8 cellular contexts compared by ENCODE assay signal in the genomic region with DNA sequence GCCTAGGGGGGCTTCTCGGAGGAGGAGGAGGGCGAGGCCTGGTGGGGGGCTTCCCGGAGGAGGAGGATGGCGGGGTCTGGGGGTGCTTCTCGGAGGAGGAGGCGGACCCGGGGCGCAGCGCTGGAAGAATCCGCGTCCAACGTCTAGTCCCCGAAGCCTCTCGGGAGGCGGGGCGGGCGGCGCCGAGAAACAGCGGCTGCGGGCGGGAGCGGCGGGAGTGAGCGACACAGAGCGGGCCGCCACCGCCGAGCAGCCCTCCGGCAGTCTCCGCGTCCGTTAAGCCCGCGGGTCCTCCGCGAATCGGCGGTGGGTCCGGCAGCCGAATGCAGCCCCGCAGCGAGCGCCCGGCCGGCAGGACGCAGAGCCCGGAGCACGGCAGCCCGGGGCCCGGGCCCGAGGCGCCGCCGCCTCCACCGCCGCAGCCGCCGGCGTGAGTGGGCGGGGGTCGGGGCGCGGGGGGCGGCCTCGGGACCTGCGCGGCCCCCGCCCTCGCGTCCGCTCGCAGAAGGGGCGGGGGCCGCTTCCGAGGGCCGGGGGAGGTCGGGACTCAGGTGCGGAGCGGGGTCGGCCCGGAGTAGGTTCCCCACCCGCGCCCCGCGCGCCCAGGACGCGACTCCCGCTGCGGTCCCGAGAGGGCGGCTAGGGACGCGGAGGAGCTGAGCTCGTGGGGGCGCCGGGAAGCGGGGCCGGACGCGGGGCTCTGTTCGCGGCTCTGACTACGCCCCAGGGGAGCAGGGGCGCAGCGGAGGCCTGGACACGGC. TPM values are rescaled to one million over a fixed set of nuclear protein-coding genes. Genes with fewer than 3 reads are reported as not detected.
DNase-seq lines count a peak whose midpoint lies in the region; ATAC-seq and TF ChIP-seq lines count a peak whose summit lies in the region.

A gene (plus strand): TSS at position 214 of the 761 bp plus-strand sequence. CDS start 110 bp downstream, at position 324.

- no peaks in the 10 kb centered on the region for H3K36me3 ChIP-seq in Karpas-422 (ENCODE audit: insufficient read depth, low read length)

- ATAC-seq in HG02588 (IDR thresholded peaks at IDR 0.05; ENCODE audit: unreplicated experiment), result no peak

- TF ChIP-seq CTCF in retinal pigment epithelial cell (conservative IDR thresholded peaks at IDR 0.05; ENCODE audit: low read depth, low read length), result no peak

- H3K9me3 ChIP-seq in Karpas-422 (ENCODE audit: low read length), result no peaks in the 10 kb centered on the region

- DNase-seq in AG08396 (ENCODE audit: low spot score) (peak; percentile 91), Karpas-422 (peak; percentile 91), T-helper 9 cell (peak; percentile 75), anterior cingulate cortex (lab: John Stamatoyannopoulos, UW) (peak in 49 of 58 donors; percentile 9 to 76 (median 41)), hepatic stellate cell (ENCODE audit: low spot score) (peak; percentile 88), retinal pigment epithelial cell (ENCODE audit: low read depth) (no peak)

- no peak within 1 kb of the TSS for H3K27ac ChIP-seq in Karpas-422 (ENCODE audit: low read length)

- no peaks in the 10 kb centered on the region for H3K27me3 ChIP-seq in Karpas-422 (ENCODE audit: low read length)

- peak within 1 kb of the TSS; percentile 67 for H3K4me2 ChIP-seq in Karpas-422 (ENCODE audit: low read depth, low read length, poor library complexity, severe bottlenecking)

- H4K20me1 ChIP-seq in Karpas-422 (ENCODE audit: insufficient read depth, low read depth, low read length), result peaks cover 20% of the 10 kb centered on the region

- H3K4me1 ChIP-seq in Karpas-422 (ENCODE audit: low read length), result peaks cover 14% of the 10 kb centered on the region

- no peaks in the 10 kb centered on the region for H3K9me2 ChIP-seq in Karpas-422 (replicated peaks; ENCODE audit: insufficient read depth, low read length)

- H3K9ac ChIP-seq in Karpas-422 (ENCODE audit: low read length), result peak within 1 kb of the TSS; percentile 75

- peak within 1 kb of the TSS; percentile 72 for H3K4me3 ChIP-seq in Karpas-422 (ENCODE audit: low read length)
- peak within 1 kb of the TSS; percentile 39 for H3K4me3 ChIP-seq in retinal pigment epithelial cell (ENCODE audit: low read length)

- peak; percentile 41 for TF ChIP-seq POLR2A in GM19193 (IDR thresholded peaks at IDR 0.05; ENCODE audit: extremely low read depth, insufficient read depth, insufficient read length)

- peaks cover 23% of the 10 kb centered on the region for H3K79me2 ChIP-seq in Karpas-422 (ENCODE audit: low read length)

- no peak within 1 kb of the TSS for H2AFZ ChIP-seq in Karpas-422 (ENCODE audit: low read length)

RNA-seq across cellular contexts. Expression of the gene that starts here (rescaled TPM):
- total RNA-seq in Karpas-422 (2014; rRNA removed; shearing (Covaris generic); ENCODE audit: low replicate concordance), result 13.9 and 21.2 TPM in 2 replicates
